In the genomic region with DNA sequence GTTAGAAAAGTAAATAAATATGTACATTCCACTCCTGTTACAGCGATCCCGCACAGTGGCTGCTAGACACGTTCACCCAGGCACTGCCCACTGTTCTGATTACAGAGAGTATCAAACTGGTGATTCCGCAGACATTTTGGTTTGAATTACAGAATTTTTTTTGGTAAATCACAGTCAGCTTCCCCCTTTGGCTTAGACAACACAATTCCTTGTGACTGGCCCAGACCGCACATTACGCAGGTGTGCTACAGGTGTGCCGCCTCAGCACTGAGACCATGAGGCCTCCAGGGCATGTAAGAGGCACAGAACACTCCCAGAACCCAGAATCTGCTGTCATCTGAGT, we compare ENCODE assay signal across 16 cellular contexts.
DNase-seq lines count a peak whose midpoint lies in the region; ATAC-seq and TF ChIP-seq lines count a peak whose summit lies in the region.
"Had no signal": no experiment of that assay in that cellular context is flagged by ENCODE, and none has a peak within 500 bp of the region (broad histone marks: within the 10 kb centered on the region; RNA-seq: fewer than 3 reads in every experiment).

No MANE protein-coding gene starts in this region.

- TF ChIP-seq CTCF in C4-2B (conservative IDR thresholded peaks at IDR 0.05) (no peak), LNCaP clone FGC (IDR thresholded peaks at IDR 0.05; ENCODE audit: control insufficient read depth, extremely low read depth, insufficient read depth) (no peak)

- peaks cover 50 to 67% of the 10 kb centered on the region in 2 experiments for H3K36me3 ChIP-seq in mesenchymal stem cell (ENCODE audit: control insufficient read depth in 1 of 2, insufficient read depth in 2 of 2, low read depth in 1 of 2, low read length in 2 of 2)
- H3K36me3 ChIP-seq: ovary had no signal

- in situ Hi-C loops in T47D (cut with HindIII; ENCODE audit: low pct_unique_long_range_greater_than_20kb, low sequenced_read_pairs) = no loop called here

- DNase-seq in LNCaP clone FGC (ENCODE audit: low read depth) = peak; percentile 91
- peak; percentile 44 to 86 for DNase-seq in T47D (ENCODE audit: low read depth in 1 of 2, low spot score in 1 of 2)
- peak; percentile 42 for DNase-seq in mesenchymal stem cell
- DNase-seq in globus pallidus (ENCODE audit: low spot score) = no peak
- no peak for DNase-seq in T-helper 17 cell
- DNase-seq in NCI-H1436 treated with DMSO at 0.1 percent for 48 hours (lab: John Stamatoyannopoulos, UW) = no peak
- DNase-seq: CD4-positive, CD25-positive, alpha-beta regulatory T cell; effector CD4-positive, alpha-beta T cell; hypothalamus; mesendoderm; NCI-H1694; ovary had no signal

- no peak overlapping the region for H3K18ac ChIP-seq in mesenchymal stem cell (ENCODE audit: low read depth in 1 of 2, low read length in 2 of 2)

- no peak overlapping the region for H3K4me2 ChIP-seq in mesenchymal stem cell (ENCODE audit: low read length, poor library complexity, severe bottlenecking)

- H3K27ac Mint-ChIP-seq in T-helper 17 cell = no peak overlapping the region
- H3K27ac Mint-ChIP-seq: CD4-positive, CD25-positive, alpha-beta regulatory T cell; stimulated activated effector memory CD8-positive, alpha-beta T cell treated with anti-CD3 and anti-CD28 coated beads, Interleukin-12 subunit alpha, Interleukin-12 subunit beta, amount 100 ng/mL, for 72 hours; T-helper 2 cell treated with Interferon-gamma antibody and Interleukin-4, amounts not matched to agents 5 μg/mL and 100 μg/mL, for 36 hours had no signal

- peaks cover 26% of the 10 kb centered on the region for H3K4me1 ChIP-seq in mesenchymal stem cell (ENCODE audit: control insufficient read depth, insufficient read depth, low read depth, low read length)

- peaks cover 19% of the 10 kb centered on the region for H3K79me1 ChIP-seq in mesenchymal stem cell (replicated peaks; ENCODE audit: low read length, poor library complexity, severe bottlenecking)

- no peak overlapping the region for H2BK5ac ChIP-seq in mesenchymal stem cell (ENCODE audit: low read depth, low read length, poor library complexity, severe bottlenecking)

- H3K27me3 ChIP-seq in mesenchymal stem cell (ENCODE audit: control insufficient read depth in 1 of 2, insufficient read depth in 1 of 2, low read length in 2 of 2) = no peaks in the 10 kb centered on the region
- H3K27me3 ChIP-seq: ovary had no signal

- H2BK120ac ChIP-seq in mesenchymal stem cell (ENCODE audit: low read depth, low read length) = no peak overlapping the region

- ATAC-seq in HG03139 (IDR thresholded peaks at IDR 0.05; ENCODE audit: unreplicated experiment) (no peak), T-helper 17 cell (no peak)
- ATAC-seq: stimulated activated effector memory CD8-positive, alpha-beta T cell treated with anti-CD3 and anti-CD28 coated beads, Interleukin-12 subunit alpha, Interleukin-12 subunit beta, amount 100 ng/mL, for 72 hours had no signal

- no peak overlapping the region for H2BK12ac ChIP-seq in mesenchymal stem cell (ENCODE audit: low read length in 2 of 2)

- H4K91ac ChIP-seq in mesenchymal stem cell (ENCODE audit: low read length) = no peak overlapping the region

- peak overlapping the region; percentile 63 for H2AK5ac ChIP-seq in mesenchymal stem cell (ENCODE audit: low read length, severe bottlenecking)

- H3K36me3 Mint-ChIP-seq in T-helper 17 cell (ENCODE audit: low read depth) = no peaks in the 10 kb centered on the region
- H3K36me3 Mint-ChIP-seq: CD4-positive, CD25-positive, alpha-beta regulatory T cell; stimulated activated effector memory CD8-positive, alpha-beta T cell treated with anti-CD3 and anti-CD28 coated beads, Interleukin-12 subunit alpha, Interleukin-12 subunit beta, amount 100 ng/mL, for 72 hours had no signal

- no peak overlapping the region for H2AFZ ChIP-seq in mesenchymal stem cell (ENCODE audit: low read depth, low read length)

- H4K8ac ChIP-seq in mesenchymal stem cell (ENCODE audit: low read length) = no peak overlapping the region

- H3K23ac ChIP-seq in mesenchymal stem cell (ENCODE audit: low read length in 2 of 2) = no peak overlapping the region

- H3K4ac ChIP-seq in mesenchymal stem cell (ENCODE audit: low read depth in 1 of 2, low read length in 2 of 2) = no peak overlapping the region

- H3K27ac ChIP-seq in C4-2B = peak overlapping the region; percentile 88
- peak overlapping the region; percentile 84 for H3K27ac ChIP-seq in mesenchymal stem cell (ENCODE audit: low read length, poor library complexity, severe bottlenecking)
- H3K27ac ChIP-seq: ovary had no signal

- no peaks in the 10 kb centered on the region for H3K4me1 Mint-ChIP-seq in T-helper 17 cell
- H3K4me1 Mint-ChIP-seq: CD4-positive, CD25-positive, alpha-beta regulatory T cell; stimulated activated effector memory CD8-positive, alpha-beta T cell treated with anti-CD3 and anti-CD28 coated beads, Interleukin-12 subunit alpha, Interleukin-12 subunit beta, amount 100 ng/mL, for 72 hours had no signal

- H3K14ac ChIP-seq in mesenchymal stem cell (ENCODE audit: low read length in 2 of 2) = no peak overlapping the region

- peaks cover 34% of the 10 kb centered on the region for H3K27me3 Mint-ChIP-seq in T-helper 17 cell
- H3K27me3 Mint-ChIP-seq: CD4-positive, CD25-positive, alpha-beta regulatory T cell had no signal

- WGBS in mesenchymal stem cell = 67% methylated on average over 7 of the region's 7 CpGs

- no peak overlapping the region for H2BK15ac ChIP-seq in mesenchymal stem cell (ENCODE audit: low read depth, poor library complexity, severe bottlenecking)

- no peak overlapping the region for H3K4me3 ChIP-seq in LNCaP clone FGC (ENCODE audit: low read depth, low read length)
- no peak overlapping the region for H3K4me3 ChIP-seq in mesenchymal stem cell (ENCODE audit: insufficient read depth in 1 of 2, low read depth in 1 of 2, low read length in 2 of 2)
- H3K4me3 ChIP-seq: ovary had no signal

- H3K9me3 ChIP-seq in mesenchymal stem cell (ENCODE audit: control insufficient read depth, low read length) = peaks cover 9% of the 10 kb centered on the region
- H3K9me3 ChIP-seq in T-helper 17 cell (ENCODE audit: control insufficient read depth, low read length, poor library complexity, severe bottlenecking) = no peaks in the 10 kb centered on the region
- H3K9me3 ChIP-seq: ovary had no signal

- H3K4me3 Mint-ChIP-seq in T-helper 17 cell = no peak overlapping the region
- H3K4me3 Mint-ChIP-seq: CD4-positive, CD25-positive, alpha-beta regulatory T cell; stimulated activated effector memory CD8-positive, alpha-beta T cell treated with anti-CD3 and anti-CD28 coated beads, Interleukin-12 subunit alpha, Interleukin-12 subunit beta, amount 100 ng/mL, for 72 hours; T-helper 2 cell treated with Interferon-gamma antibody and Interleukin-4, amounts not matched to agents 5 μg/mL and 100 μg/mL, for 36 hours had no signal

- no peak overlapping the region for H3K9ac ChIP-seq in mesenchymal stem cell (ENCODE audit: low read length)

Comparison
In these comparisons a context has a peak if more than half of its experiments do, and no peak if none do; other contexts are left out.
1. DNase-seq: peak in LNCaP clone FGC (single experiment), T47D (2 of 2) and mesenchymal stem cell (single experiment); none in globus pallidus (single experiment), T-helper 17 cell (0 of 3) and NCI-H1436 treated with DMSO at 0.1 percent for 48 hours (single experiment).